11 cellular contexts compared by ENCODE assay signal in genomic region chr5:149937610-149938009, GRCh38. TPM values are rescaled to one million over a fixed set of nuclear protein-coding genes. Genes with fewer than 3 reads are reported as not detected.
DNase-seq lines count a peak whose midpoint lies in the region; ATAC-seq, FAIRE-seq and TF ChIP-seq lines count a peak whose summit lies in the region.
"Had no signal": no experiment of that assay in that cellular context is flagged by ENCODE, and none has a peak within 500 bp of the region (broad histone marks: within the 10 kb centered on the region; RNA-seq: fewer than 3 reads in every experiment).

No MANE protein-coding gene starts in this region.

- no peak for FAIRE-seq in pancreas (lab: Jason Lieb, UNC)

- H3K27ac ChIP-seq in ascending aorta (peak overlapping the region; percentile 62 to 82), pancreas (no peak overlapping the region), psoas muscle (no peak overlapping the region)

- no peaks in the 10 kb centered on the region; the same call in 1 of the 2 replicates for H3K27me3 Mint-ChIP-seq in HFFc6 (ENCODE audit: insufficient read depth)
- peaks cover 21 to 30% of the 10 kb centered on the region in 2 donors for H3K27me3 Mint-ChIP-seq in natural killer cell treated with Interleukin-12 subunit alpha and Interleukin-12 subunit beta and Interleukin-15 and Interleukin-18, amount 100 ng/mL, for 72 hours

- intact Hi-C loops in ascending aorta (cut with DNase I) (loop anchor here (2.0 kb wide), 1 partner anchor 23 kb away; the partner anchor contains the start of gene SLC26A2), pancreas (cut with DNase I) (no loop called here), psoas muscle (cut with DNase I) (no loop called here)

- H3K9me3 Mint-ChIP-seq in HFFc6 = no peaks in the 10 kb centered on the region
- H3K9me3 Mint-ChIP-seq in natural killer cell treated with Interleukin-12 subunit alpha and Interleukin-12 subunit beta and Interleukin-15 and Interleukin-18, amount 100 ng/mL, for 72 hours = no peaks in the 10 kb centered on the region
- H3K9me3 Mint-ChIP-seq: activated CD4-positive, alpha-beta memory T cell treated with anti-CD3 and anti-CD28 coated beads, Interleukin-2, amount 10 ng/mL, durations not matched to agents 7 days and 5 days; memory B cell; stimulated activated effector memory CD8-positive, alpha-beta T cell treated with anti-CD3 and anti-CD28 coated beads, Interleukin-12 subunit alpha, Interleukin-12 subunit beta, amount 100 ng/mL, for 72 hours had no signal

- H3K4me3 ChIP-seq in ascending aorta (no peak overlapping the region), pancreas (no peak overlapping the region), psoas muscle (no peak overlapping the region)

- peaks cover 48% of the 10 kb centered on the region for H3K4me1 Mint-ChIP-seq in HFFc6 (ENCODE audit: low read depth)
- peaks cover 0 to 6% of the 10 kb centered on the region in 2 donors for H3K4me1 Mint-ChIP-seq in natural killer cell treated with Interleukin-12 subunit alpha and Interleukin-12 subunit beta and Interleukin-15 and Interleukin-18, amount 100 ng/mL, for 72 hours (ENCODE audit: low read depth in 2 of 2)
- H3K4me1 Mint-ChIP-seq: memory B cell had no signal

- DNase-seq in HFFc6 (peak; percentile 27), NCI-H2107 treated with DMSO at 0.1 percent for 48 hours (lab: John Stamatoyannopoulos, UW; ENCODE audit: unreplicated experiment) (peak; percentile 10), ascending aorta (ENCODE audit: low spot score in 2 of 2) (no peak), pancreas (no peak), psoas muscle (no peak)
- no peak for DNase-seq in natural killer cell treated with Interleukin-12 subunit alpha and Interleukin-12 subunit beta and Interleukin-15 and Interleukin-18, amount 100 ng/mL, for 72 hours (ENCODE audit: low spot score)
- DNase-seq: activated CD4-positive, alpha-beta memory T cell treated with anti-CD3 and anti-CD28 coated beads, Interleukin-2, amount 10 ng/mL, durations not matched to agents 7 days and 5 days had no signal

- no peaks in the 10 kb centered on the region for H3K36me3 Mint-ChIP-seq in HFFc6 (ENCODE audit: low read depth)
- no peaks in the 10 kb centered on the region for H3K36me3 Mint-ChIP-seq in natural killer cell treated with Interleukin-12 subunit alpha and Interleukin-12 subunit beta and Interleukin-15 and Interleukin-18, amount 100 ng/mL, for 72 hours
- H3K36me3 Mint-ChIP-seq: memory B cell; stimulated activated effector memory CD8-positive, alpha-beta T cell treated with anti-CD3 and anti-CD28 coated beads, Interleukin-12 subunit alpha, Interleukin-12 subunit beta, amount 100 ng/mL, for 72 hours had no signal

- H3K27ac Mint-ChIP-seq in HFFc6 = peak overlapping the region; percentile 94; the same call in 1 of the 2 replicates
- H3K27ac Mint-ChIP-seq in natural killer cell treated with Interleukin-12 subunit alpha and Interleukin-12 subunit beta and Interleukin-15 and Interleukin-18, amount 100 ng/mL, for 72 hours = no peak overlapping the region
- H3K27ac Mint-ChIP-seq: activated CD4-positive, alpha-beta memory T cell treated with anti-CD3 and anti-CD28 coated beads, Interleukin-2, amount 10 ng/mL, durations not matched to agents 7 days and 5 days; memory B cell; stimulated activated effector memory CD8-positive, alpha-beta T cell treated with anti-CD3 and anti-CD28 coated beads, Interleukin-12 subunit alpha, Interleukin-12 subunit beta, amount 100 ng/mL, for 72 hours had no signal

- TF ChIP-seq CTCF in HFFc6 (IDR thresholded peaks at IDR 0.05) = no peak
- TF ChIP-seq CTCF in ascending aorta (IDR thresholded peaks at IDR 0.05) = no peak
- no peak for TF ChIP-seq CTCF in pancreas (IDR thresholded peaks at IDR 0.05)
- TF ChIP-seq CTCF in psoas muscle (IDR thresholded peaks at IDR 0.05) = no peak

- peak overlapping the region; percentile 77; the same call in 1 of the 2 replicates for H3K4me3 Mint-ChIP-seq in HFFc6
- no peak overlapping the region for H3K4me3 Mint-ChIP-seq in natural killer cell treated with Interleukin-12 subunit alpha and Interleukin-12 subunit beta and Interleukin-15 and Interleukin-18, amount 100 ng/mL, for 72 hours
- H3K4me3 Mint-ChIP-seq: activated CD4-positive, alpha-beta memory T cell treated with anti-CD3 and anti-CD28 coated beads, Interleukin-2, amount 10 ng/mL, durations not matched to agents 7 days and 5 days; memory B cell; stimulated activated effector memory CD8-positive, alpha-beta T cell treated with anti-CD3 and anti-CD28 coated beads, Interleukin-12 subunit alpha, Interleukin-12 subunit beta, amount 100 ng/mL, for 72 hours had no signal

- ATAC-seq in pancreas = peak in 3 of 4 donors; percentile 23 to 47 (median 24)
- ATAC-seq in GM21528 (IDR thresholded peaks at IDR 0.05; ENCODE audit: low FRiP score, unreplicated experiment) = no peak
- no peak for ATAC-seq in GM21723 (IDR thresholded peaks at IDR 0.05; ENCODE audit: unreplicated experiment)
- ATAC-seq in natural killer cell treated with Interleukin-12 subunit alpha and Interleukin-12 subunit beta and Interleukin-15 and Interleukin-18, amount 100 ng/mL, for 72 hours = no peak
- ATAC-seq in psoas muscle = no peak
- ATAC-seq: stimulated activated effector memory CD8-positive, alpha-beta T cell treated with anti-CD3 and anti-CD28 coated beads, Interleukin-12 subunit alpha, Interleukin-12 subunit beta, amount 100 ng/mL, for 72 hours had no signal

- H3K4me1 ChIP-seq in ascending aorta = peaks cover 5 to 40% of the 10 kb centered on the region in 2 donors
- H3K4me1 ChIP-seq in pancreas = peaks cover 0 to 9% (median 0%) of the 10 kb centered on the region in 3 donors
- peaks cover 5% of the 10 kb centered on the region for H3K4me1 ChIP-seq in psoas muscle

- WGBS in pancreas, 2 donors = 21 to 43% methylated on average over 1 of the region's 1 CpG
- WGBS in psoas muscle, 3 donors = 82 to 94% (median 92%) methylated on average over 1 of the region's 1 CpG

- H3K27me3 ChIP-seq in ascending aorta (no peaks in the 10 kb centered on the region), pancreas (no peaks in the 10 kb centered on the region), psoas muscle (ENCODE audit: insufficient read depth in 3 of 3, low read length in 2 of 3) (no peaks in the 10 kb centered on the region)

- H3K9me3 ChIP-seq in ascending aorta (no peaks in the 10 kb centered on the region), pancreas (no peaks in the 10 kb centered on the region), psoas muscle (no peaks in the 10 kb centered on the region)

- H3K36me3 ChIP-seq in ascending aorta (no peaks in the 10 kb centered on the region), pancreas (no peaks in the 10 kb centered on the region), psoas muscle (ENCODE audit: insufficient read depth in 1 of 2, low read depth in 1 of 2) (no peaks in the 10 kb centered on the region)

RNA-seq across cellular contexts. Expression of gene PDE6A, which starts 7.0 kb away (rescaled TPM):
- not detected for total RNA-seq in HFFc6 (2021; fragmentation: NEBNext Ultra II Directional; extraction: Animal tissue kit (Norgen Biotek cat#: 25700))
- total RNA-seq in ascending aorta = not detected
- not detected for total RNA-seq in pancreas
- polyA plus RNA-seq in pancreas = not detected
- not detected for total RNA-seq in natural killer cell treated with Interleukin-12 subunit alpha and Interleukin-12 subunit beta and Interleukin-15 and Interleukin-18, amount 100 ng/mL, for 72 hours
- under 1 TPM; 0.04 to 0.26 (median 0.08) TPM for total RNA-seq in psoas muscle
- polyA plus RNA-seq in psoas muscle = under 1 TPM; 0.09 to 0.15 (median 0.10) TPM
- total RNA-seq: activated CD4-positive, alpha-beta memory T cell treated with anti-CD3 and anti-CD28 coated beads, Interleukin-2, amount 10 ng/mL, durations not matched to agents 7 days and 5 days had no signal

RNA-seq across cellular contexts. Expression of gene SLC26A2, which starts 22.9 kb away (rescaled TPM):
- total RNA-seq in HFFc6 (2021; fragmentation: NEBNext Ultra II Directional; extraction: Animal tissue kit (Norgen Biotek cat#: 25700)) = 10 to 100 TPM in 5 of 6 experiments, 1 to 10 TPM in 1; 9.5 to 12.9 (median 11.4) TPM
- total RNA-seq in ascending aorta (6.9 TPM), pancreas (1 to 10 TPM; 3.1 to 7.4 (median 4.4) TPM), psoas muscle (10 to 100 TPM in 1 of 4 donors, 1 to 10 TPM in 3; 4.1 to 20.1 (median 6.4) TPM)
- polyA plus RNA-seq in pancreas (1 to 10 TPM; 1.1 to 3.0 TPM), psoas muscle (10 to 100 TPM in 1 of 3 donors, 1 to 10 TPM in 2; 4.0 to 14.3 (median 8.0) TPM)
- 10 to 100 TPM in 1 of 2 donors, 1 to 10 TPM in 1; 8.6 to 10.1 TPM for total RNA-seq in natural killer cell treated with Interleukin-12 subunit alpha and Interleukin-12 subunit beta and Interleukin-15 and Interleukin-18, amount 100 ng/mL, for 72 hours

Comparison
In these comparisons a context has a peak if more than half of its experiments do, and no peak if none do; other contexts are left out.
1. DNase-seq: peak in HFFc6 (single experiment) and NCI-H2107 treated with DMSO at 0.1 percent for 48 hours (single experiment); none in ascending aorta (0 of 2), pancreas (0 of 6), natural killer cell treated with Interleukin-12 subunit alpha and Interleukin-12 subunit beta and Interleukin-15 and Interleukin-18, amount 100 ng/mL, for 72 hours (single experiment) and psoas muscle (0 of 2).
2. H3K27ac ChIP-seq: peak in ascending aorta (2 of 2); none in pancreas (0 of 4) and psoas muscle (single experiment).
3. ATAC-seq: peak in pancreas (3 of 4); none in GM21528 (single experiment), GM21723 (single experiment), natural killer cell treated with Interleukin-12 subunit alpha and Interleukin-12 subunit beta and Interleukin-15 and Interleukin-18, amount 100 ng/mL, for 72 hours (0 of 2) and psoas muscle (0 of 4).